Comparison of ENCODE assay signal across 2 cellular contexts in the genomic region with DNA sequence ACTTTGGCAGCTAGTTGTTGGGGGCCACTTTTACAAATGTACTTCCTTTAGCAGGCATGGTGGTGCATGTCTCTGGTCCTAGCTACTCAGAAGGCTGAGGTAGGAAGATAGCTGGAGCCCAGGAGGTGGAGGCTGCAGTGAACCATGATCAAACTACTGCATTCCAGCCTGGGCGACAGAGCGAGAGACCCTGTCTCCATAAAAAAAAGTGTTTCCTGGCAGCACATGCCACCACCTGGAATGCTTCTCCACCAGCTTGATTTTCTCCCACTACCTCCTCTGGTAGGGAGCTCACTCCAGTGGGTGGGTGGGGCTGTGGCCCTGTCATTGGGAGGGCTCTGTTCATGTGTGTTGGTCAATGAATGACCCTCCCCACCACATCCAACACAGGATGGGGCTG.
TF ChIP-seq lines count a peak whose summit lies in the region.

No MANE protein-coding gene starts in this region.

TF ChIP-seq in GM23338, 12 proteins besides CTCF, POLR2A, EP300 and RAD21 (continued from another document):
- TF ChIP-seq, protein P1, sequence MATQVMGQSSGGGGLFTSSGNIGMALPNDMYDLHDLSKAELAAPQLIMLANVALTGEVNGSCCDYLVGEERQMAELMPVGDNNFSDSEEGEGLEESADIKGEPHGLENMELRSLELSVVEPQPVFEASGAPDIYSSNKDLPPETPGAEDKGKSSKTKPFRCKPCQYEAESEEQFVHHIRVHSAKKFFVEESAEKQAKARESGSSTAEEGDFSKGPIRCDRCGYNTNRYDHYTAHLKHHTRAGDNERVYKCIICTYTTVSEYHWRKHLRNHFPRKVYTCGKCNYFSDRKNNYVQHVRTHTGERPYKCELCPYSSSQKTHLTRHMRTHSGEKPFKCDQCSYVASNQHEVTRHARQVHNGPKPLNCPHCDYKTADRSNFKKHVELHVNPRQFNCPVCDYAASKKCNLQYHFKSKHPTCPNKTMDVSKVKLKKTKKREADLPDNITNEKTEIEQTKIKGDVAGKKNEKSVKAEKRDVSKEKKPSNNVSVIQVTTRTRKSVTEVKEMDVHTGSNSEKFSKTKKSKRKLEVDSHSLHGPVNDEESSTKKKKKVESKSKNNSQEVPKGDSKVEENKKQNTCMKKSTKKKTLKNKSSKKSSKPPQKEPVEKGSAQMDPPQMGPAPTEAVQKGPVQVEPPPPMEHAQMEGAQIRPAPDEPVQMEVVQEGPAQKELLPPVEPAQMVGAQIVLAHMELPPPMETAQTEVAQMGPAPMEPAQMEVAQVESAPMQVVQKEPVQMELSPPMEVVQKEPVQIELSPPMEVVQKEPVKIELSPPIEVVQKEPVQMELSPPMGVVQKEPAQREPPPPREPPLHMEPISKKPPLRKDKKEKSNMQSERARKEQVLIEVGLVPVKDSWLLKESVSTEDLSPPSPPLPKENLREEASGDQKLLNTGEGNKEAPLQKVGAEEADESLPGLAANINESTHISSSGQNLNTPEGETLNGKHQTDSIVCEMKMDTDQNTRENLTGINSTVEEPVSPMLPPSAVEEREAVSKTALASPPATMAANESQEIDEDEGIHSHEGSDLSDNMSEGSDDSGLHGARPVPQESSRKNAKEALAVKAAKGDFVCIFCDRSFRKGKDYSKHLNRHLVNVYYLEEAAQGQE (IDR thresholded peaks at IDR 0.05; ENCODE audit: unreplicated experiment) = no peak

TF ChIP-seq in WTC11, 78 proteins besides CTCF, POLR2A, EP300 and RAD21 (continued from another document):
- TF ChIP-seq, protein P2, sequence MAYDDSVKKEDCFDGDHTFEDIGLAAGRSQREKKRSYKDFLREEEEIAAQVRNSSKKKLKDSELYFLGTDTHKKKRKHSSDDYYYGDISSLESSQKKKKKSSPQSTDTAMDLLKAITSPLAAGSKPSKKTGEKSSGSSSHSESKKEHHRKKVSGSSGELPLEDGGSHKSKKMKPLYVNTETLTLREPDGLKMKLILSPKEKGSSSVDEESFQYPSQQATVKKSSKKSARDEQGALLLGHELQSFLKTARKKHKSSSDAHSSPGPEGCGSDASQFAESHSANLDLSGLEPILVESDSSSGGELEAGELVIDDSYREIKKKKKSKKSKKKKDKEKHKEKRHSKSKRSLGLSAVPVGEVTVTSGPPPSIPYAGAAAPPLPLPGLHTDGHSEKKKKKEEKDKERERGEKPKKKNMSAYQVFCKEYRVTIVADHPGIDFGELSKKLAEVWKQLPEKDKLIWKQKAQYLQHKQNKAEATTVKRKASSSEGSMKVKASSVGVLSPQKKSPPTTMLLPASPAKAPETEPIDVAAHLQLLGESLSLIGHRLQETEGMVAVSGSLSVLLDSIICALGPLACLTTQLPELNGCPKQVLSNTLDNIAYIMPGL (CRISPR knock-in tag; IDR thresholded peaks at IDR 0.05) = no peak
- no peak for TF ChIP-seq NFYB (CRISPR knock-in tag; conservative IDR thresholded peaks at IDR 0.05; ENCODE audit: low read depth)
